Comparison of ENCODE assay signal across 10 cellular contexts in the genomic region with DNA sequence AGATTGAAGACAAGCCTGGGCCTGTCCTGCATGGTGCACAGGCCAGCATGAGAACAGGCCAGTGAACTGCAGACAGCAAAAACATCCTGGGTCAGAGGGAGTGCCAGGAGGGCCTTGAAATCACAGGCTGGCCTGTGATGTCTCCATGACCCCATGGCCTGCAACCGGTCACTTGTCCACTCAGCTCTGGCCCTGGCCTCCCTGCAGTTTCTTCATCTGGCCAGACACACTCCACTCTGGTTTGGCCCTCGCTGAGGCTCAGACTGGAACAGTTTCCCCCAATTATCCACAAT. TPM values are rescaled to one million over a fixed set of nuclear protein-coding genes. Genes with fewer than 3 reads are reported as not detected.
DNase-seq lines count a peak whose midpoint lies in the region; ATAC-seq and TF ChIP-seq lines count a peak whose summit lies in the region.
"Had no signal": no experiment of that assay in that cellular context is flagged by ENCODE, and none has a peak within 500 bp of the region (broad histone marks: within the 10 kb centered on the region; RNA-seq: fewer than 3 reads in every experiment).

No MANE protein-coding gene starts in this region.

- CTCF ChIA-PET in RWPE1 (lab: Yijun Ruan, JAX), result interaction anchor here (1.0 kb wide), 1 partner anchor 35 kb away, joined by 3 read pairs; no protein-coding TSS in a partner anchor

- DNase-seq in RWPE1 (ENCODE audit: low spot score) (peak; percentile 30), epithelial cell of esophagus (ENCODE audit: low read depth) (peak; percentile 55), mucosa of descending colon (peak in 1 of 3 donors; percentile 16), putamen (ENCODE audit: low spot score) (no peak), SIG-M5 (lab: John Stamatoyannopoulos, UW) (no peak)
- DNase-seq in effector CD8-positive, alpha-beta T cell (lab: John Stamatoyannopoulos, UW), result no peak
- DNase-seq: NCI-H446 had no signal

- H3K4me1 ChIP-seq in mucosa of descending colon (ENCODE audit: low read depth), result peaks cover 4% of the 10 kb centered on the region
- H3K4me1 ChIP-seq in subcutaneous abdominal adipose tissue (ENCODE audit: control insufficient read depth in 5 of 5, insufficient read depth in 5 of 5, low read length in 5 of 5), result peaks cover 13 to 88% (median 82%) of the 10 kb centered on the region in 5 donors

- H3K27me3 ChIP-seq in subcutaneous abdominal adipose tissue (ENCODE audit: control insufficient read depth in 5 of 5, insufficient read depth in 4 of 5, low read length in 5 of 5), result no peaks in the 10 kb centered on the region

- POLR2A ChIA-PET in RWPE1 (lab: Yijun Ruan, JAX; ENCODE audit: low non-redundant PET), result no interaction called here

- H3K36me3 ChIP-seq in mucosa of descending colon (ENCODE audit: low read depth), result no peaks in the 10 kb centered on the region
- H3K36me3 ChIP-seq in subcutaneous abdominal adipose tissue (ENCODE audit: control insufficient read depth in 5 of 5, insufficient read depth in 5 of 5, low read length in 5 of 5), result peaks cover 0 to 6% (median 0%) of the 10 kb centered on the region in 5 donors

- peak; percentile 14 for ATAC-seq in mucosa of descending colon
- no peak for ATAC-seq in HG03571 (IDR thresholded peaks at IDR 0.05; ENCODE audit: unreplicated experiment)

- intact Hi-C loops in mucosa of descending colon (cut with DNase I, micrococcal nuclease), result no loop called here

- TF ChIP-seq CTCF in RWPE1 (conservative IDR thresholded peaks at IDR 0.05; ENCODE audit: low read depth) (no peak), epithelial cell of esophagus (IDR thresholded peaks at IDR 0.05; ENCODE audit: insufficient read depth, low read depth, low read length, missing control alignments) (no peak), mucosa of descending colon (IDR thresholded peaks at IDR 0.05) (no peak)

- H3K27ac ChIP-seq in RWPE1 (no peak overlapping the region), subcutaneous abdominal adipose tissue (ENCODE audit: low read depth, low read length) (peak overlapping the region; percentile 77)
- H3K27ac ChIP-seq: SK-N-MC had no signal

- no peaks in the 10 kb centered on the region for H3K9me3 ChIP-seq in mucosa of descending colon
- no peaks in the 10 kb centered on the region for H3K9me3 ChIP-seq in subcutaneous abdominal adipose tissue (ENCODE audit: control insufficient read depth in 5 of 5, low read length in 5 of 5)

- H3K4me3 ChIP-seq in epithelial cell of esophagus (ENCODE audit: low read length) (no peak overlapping the region), mucosa of descending colon (no peak overlapping the region), subcutaneous abdominal adipose tissue (ENCODE audit: low read depth in 1 of 5, low read length in 5 of 5) (no peak overlapping the region)
- H3K4me3 ChIP-seq: SK-N-MC had no signal

- H3K9ac ChIP-seq in subcutaneous abdominal adipose tissue (ENCODE audit: low read length in 5 of 5), result peak overlapping the region in 2 of 5 donors; percentile 29 to 52

RNA-seq across cellular contexts. Expression of gene CYRIA, which starts 12.6 kb away (rescaled TPM):
- total RNA-seq in mucosa of descending colon, result 10 to 100 TPM in 1 of 3 donors, 1 to 10 TPM in 2; 2.2 to 18.0 (median 3.5) TPM

Comparison
In these comparisons a context has a peak if more than half of its experiments do, and no peak if none do; other contexts are left out.
1. DNase-seq: peak in RWPE1 (single experiment) and epithelial cell of esophagus (single experiment); none in putamen (single experiment), SIG-M5 (single experiment) and effector CD8-positive, alpha-beta T cell (single experiment).